9 cellular contexts compared by ENCODE assay signal in genomic region chr6:118968416-118968815, GRCh38. TPM values are rescaled to one million over a fixed set of nuclear protein-coding genes. Genes with fewer than 3 reads are reported as not detected.
DNase-seq lines count a peak whose midpoint lies in the region; ATAC-seq, FAIRE-seq and TF ChIP-seq lines count a peak whose summit lies in the region.
"Had no signal": no experiment of that assay in that cellular context is flagged by ENCODE, and none has a peak within 500 bp of the region (broad histone marks: within the 10 kb centered on the region; RNA-seq: fewer than 3 reads in every experiment).

No MANE protein-coding gene starts in this region.

- no peaks in the 10 kb centered on the region for H3K9me3 ChIP-seq in H1 (ENCODE audit: insufficient read depth in 2 of 2, low read depth in 1 of 2, low read length in 1 of 2)

- no peak overlapping the region for H3K23ac ChIP-seq in H1 (ENCODE audit: insufficient read length)

- no peak overlapping the region for H3K4me3 Mint-ChIP-seq in osteocyte (ENCODE audit: unreplicated experiment)

- no peak overlapping the region for H4K5ac ChIP-seq in H1 (ENCODE audit: insufficient read length, low read depth, low read length)

- CTCF ChIA-PET in H1 (lab: Charles Lee; ENCODE audit: partially characterized antibody), result interaction anchor here (0.6 to 7.6 kb wide), 18 partner anchors 19 to 216 kb away, joined by 3 to 146 read pairs (median 4); partner anchors contain the start of gene FAM184A

- H3K14ac ChIP-seq in H1 (ENCODE audit: insufficient read length), result no peak overlapping the region

- no peaks in the 10 kb centered on the region for H3K36me3 ChIP-seq in H1 (ENCODE audit: control insufficient read depth in 2 of 4, insufficient read depth in 4 of 4, low read length in 3 of 4)

- no peak overlapping the region for H3K56ac ChIP-seq in H1 (replicated peaks; ENCODE audit: insufficient read length, low read depth, low read length)

- no peak overlapping the region for H2BK20ac ChIP-seq in H1 (ENCODE audit: low read length)

- H2BK5ac ChIP-seq in H1 (ENCODE audit: low read depth, low read length), result no peak overlapping the region

- peak; percentile 66 to 68 for TF ChIP-seq RAD21 in H1 (IDR thresholded peaks at IDR 0.05 in 1 of 2, conservative IDR thresholded peaks at IDR 0.05 in 1 of 2; ENCODE audit: low read depth in 2 of 2, low read length in 2 of 2)

- H2AK5ac ChIP-seq in H1 (ENCODE audit: low read depth, low read length), result no peak overlapping the region

- no peak overlapping the region for H2BK12ac ChIP-seq in H1 (ENCODE audit: low read depth, low read length)

- H4K20me1 ChIP-seq in H1 (replicated peaks in 1 of 2; ENCODE audit: control insufficient read depth in 1 of 2, insufficient read depth in 2 of 2, low read length in 2 of 2), result no peaks in the 10 kb centered on the region

- H3K4me1 Mint-ChIP-seq in osteocyte (ENCODE audit: unreplicated experiment), result no peaks in the 10 kb centered on the region

- H2AFZ ChIP-seq in H1 (ENCODE audit: low read length), result no peak overlapping the region

- no peaks in the 10 kb centered on the region for H3K79me1 ChIP-seq in H1 (ENCODE audit: low read depth, low read length)

- no peak overlapping the region for H3K18ac ChIP-seq in H1 (ENCODE audit: extremely low read depth, low read length)

- H3K79me2 ChIP-seq in H1 (ENCODE audit: control insufficient read depth in 1 of 2, insufficient read depth in 2 of 2, low read length in 2 of 2), result no peaks in the 10 kb centered on the region

- H3K27me3 Mint-ChIP-seq in osteocyte (ENCODE audit: unreplicated experiment), result no peaks in the 10 kb centered on the region

- H3K36me3 Mint-ChIP-seq in osteocyte (ENCODE audit: unreplicated experiment), result no peaks in the 10 kb centered on the region

- FAIRE-seq in H1 (lab: Jason Lieb, UNC), result no peak
- FAIRE-seq: keratinocyte had no signal

- peak in 2 of 3 experiments; percentile 23 to 42; a peak in 2 of 4 replicates for TF ChIP-seq CTCF in H1 (IDR thresholded peaks at IDR 0.05; ENCODE audit: control extremely low read depth in 1 of 3, insufficient read depth in 1 of 3, low read depth in 1 of 3, low read length in 3 of 3)
- TF ChIP-seq CTCF in osteocyte (IDR thresholded peaks at IDR 0.05), result peak; percentile 39

- no peak overlapping the region for H2BK15ac ChIP-seq in H1 (ENCODE audit: low read length)

- no peak overlapping the region for H4K8ac ChIP-seq in H1 (ENCODE audit: extremely low read depth, insufficient read depth, low read length)

- no peaks in the 10 kb centered on the region for H3K27me3 ChIP-seq in H1 (replicated peaks in 1 of 4; ENCODE audit: control insufficient read depth in 3 of 4, extremely low read depth in 1 of 4, insufficient read depth in 3 of 4, low read length in 3 of 4)

- H3K4ac ChIP-seq in H1 (replicated peaks; ENCODE audit: insufficient read length, low read depth, low read length), result no peak overlapping the region

- H3K9me3 Mint-ChIP-seq in osteocyte (ENCODE audit: unreplicated experiment), result no peaks in the 10 kb centered on the region

- no peaks in the 10 kb centered on the region for H3K23me2 ChIP-seq in H1 (ENCODE audit: low read depth, low read length)

- no peak overlapping the region for H3K9ac ChIP-seq in H1 (replicated peaks in 1 of 4; ENCODE audit: extremely low read depth in 1 of 4, low read depth in 3 of 4, low read length in 3 of 4)

- TF ChIP-seq EP300 in H1 (IDR thresholded peaks at IDR 0.05; ENCODE audit: borderline replicate concordance in 1 of 2, low read depth in 2 of 2, low read length in 2 of 2), result no peak

- POLR2A ChIA-PET in H1 (lab: Charles Lee; ENCODE audit: partially characterized antibody), result interaction anchor here (1.0 to 1.2 kb wide), 3 partner anchors 142 to 150 kb away, joined by 3 read pairs; no protein-coding TSS in a partner anchor

- ATAC-seq in HG03175 (IDR thresholded peaks at IDR 0.05; ENCODE audit: unreplicated experiment), result no peak

- 77% methylated on average over 2 of the region's 2 CpGs; no CpG with 5 or more reads in 1 of the 2 experiments for WGBS in H1 (ENCODE audit: extremely low coverage in 1 of 2, insufficient coverage in 1 of 2, insufficient read length in 1 of 2, insufficient replicate concordance in 2 of 2, low coverage in 1 of 2, low lambda C conversion rate in 2 of 2, missing lambda C conversion rate in 1 of 2), 2 experiments

- TF ChIP-seq POLR2A in H1 (IDR thresholded peaks at IDR 0.05; ENCODE audit: control extremely low read depth in 1 of 2, low read depth in 2 of 2, low read length in 2 of 2), result no peak

- DNase-seq in ELR (ENCODE audit: low read depth) (peak; percentile 28), NAMALWA (ENCODE audit: low spot score) (peak; percentile 57), H1 (ENCODE audit: low read depth in 1 of 2, low spot score in 2 of 2) (no peak), osteocyte (ENCODE audit: extremely low spot score, unreplicated experiment) (no peak), NCI-H510A treated with DMSO at 0.1 percent for 48 hours (lab: John Stamatoyannopoulos, UW) (no peak), substantia nigra (lab: John Stamatoyannopoulos, UW) (no peak)
- DNase-seq in effector CD4-positive, alpha-beta T cell, result no peak

- H3K27ac ChIP-seq in H1 (ENCODE audit: low read depth, low read length) (no peak overlapping the region), substantia nigra (ENCODE audit: low read depth, low read length, poor library complexity, severe bottlenecking) (no peak overlapping the region)

- no peak overlapping the region for H2BK120ac ChIP-seq in H1 (replicated peaks; ENCODE audit: low read depth, low read length)

- H4K91ac ChIP-seq in H1 (replicated peaks; ENCODE audit: insufficient read length, low read length), result no peak overlapping the region

- peaks cover 0 to 5% (median 2%) of the 10 kb centered on the region in 4 experiments; a peak in 2 of 7 replicates for H3K4me1 ChIP-seq in H1 (replicated peaks in 1 of 4; ENCODE audit: control insufficient read depth in 3 of 4, insufficient read depth in 4 of 4, low read length in 3 of 4)

- no peak overlapping the region for H3K27ac Mint-ChIP-seq in osteocyte (ENCODE audit: unreplicated experiment)

- H3K4me2 ChIP-seq in H1 (ENCODE audit: insufficient read depth in 1 of 2, low read depth in 2 of 2, low read length in 2 of 2), result no peak overlapping the region

- H3K4me3 ChIP-seq in H1 (ENCODE audit: extremely low read depth in 1 of 4, insufficient read depth in 2 of 4, low read depth in 3 of 4, low read length in 4 of 4), result no peak overlapping the region

TF ChIP-seq in H1, 55 proteins besides CTCF, POLR2A, EP300 and RAD21 (continues in another document):
- TF ChIP-seq ASH2L (IDR thresholded peaks at IDR 0.05; ENCODE audit: low read length), result no peak
- no peak for TF ChIP-seq JUN (IDR thresholded peaks at IDR 0.05; ENCODE audit: low read depth, low read length)
- no peak for TF ChIP-seq MAX (IDR thresholded peaks at IDR 0.05)
- TF ChIP-seq SIN3A (conservative IDR thresholded peaks at IDR 0.05 in 1 of 2, IDR thresholded peaks at IDR 0.05 in 1 of 2; ENCODE audit: low read depth in 1 of 2, low read length in 2 of 2), result no peak
- TF ChIP-seq ATF2 (IDR thresholded peaks at IDR 0.05; ENCODE audit: low read length), result no peak

RNA-seq across cellular contexts. Expression of gene MCM9, which starts 33.5 kb away (rescaled TPM):
- 11.4 and 13.0 TPM in 2 replicates for total RNA-seq in H1 (2021; fragmentation: NEBNext Ultra II Directional; extraction: Animal tissue kit (Norgen Biotek cat#: 25700))
- 3.2 and 3.7 TPM in 2 replicates for polyA plus RNA-seq in H1 (2011; rRNA removed)
- 6.3 TPM for polyA plus RNA-seq in H1 (2011; cell fraction: cytosol; rRNA removed)
- 6.6 TPM for polyA plus RNA-seq in H1 (2011; cell fraction: nucleus; rRNA removed)
- polyA plus RNA-seq in H1 (2012, experiment 1 of 2), result 9.3 to 15.0 TPM (median 12.0 TPM) in 4 replicates
- 0.68 TPM for polyA plus RNA-seq in H1 (2012, experiment 2 of 2)
- polyA plus RNA-seq in H1 (2013, experiment 1 of 2), result 5.9 TPM
- 5.2 TPM for polyA plus RNA-seq in H1 (2013, experiment 2 of 2)
- 11.4 and 19.5 TPM in 2 replicates for polyA minus RNA-seq in H1 (2011; rRNA and poly(A)+ RNA removed)
- 9.8 TPM for polyA minus RNA-seq in H1 (2011; cell fraction: cytosol; rRNA and poly(A)+ RNA removed)
- polyA minus RNA-seq in H1 (2011; cell fraction: nucleus; rRNA and poly(A)+ RNA removed), result 31.5 TPM
- total RNA-seq in osteocyte, result 15.6 and 18.6 TPM in 2 replicates

Comparison
In these comparisons a context has a peak if more than half of its experiments do, and no peak if none do; other contexts are left out.
1. DNase-seq: peak in ELR (single experiment) and NAMALWA (single experiment); none in H1 (0 of 2), osteocyte (single experiment), NCI-H510A treated with DMSO at 0.1 percent for 48 hours (single experiment), effector CD4-positive, alpha-beta T cell (single experiment) and substantia nigra (0 of 49).